Comparison of ENCODE assay signal across 8 cellular contexts in the genomic region with DNA sequence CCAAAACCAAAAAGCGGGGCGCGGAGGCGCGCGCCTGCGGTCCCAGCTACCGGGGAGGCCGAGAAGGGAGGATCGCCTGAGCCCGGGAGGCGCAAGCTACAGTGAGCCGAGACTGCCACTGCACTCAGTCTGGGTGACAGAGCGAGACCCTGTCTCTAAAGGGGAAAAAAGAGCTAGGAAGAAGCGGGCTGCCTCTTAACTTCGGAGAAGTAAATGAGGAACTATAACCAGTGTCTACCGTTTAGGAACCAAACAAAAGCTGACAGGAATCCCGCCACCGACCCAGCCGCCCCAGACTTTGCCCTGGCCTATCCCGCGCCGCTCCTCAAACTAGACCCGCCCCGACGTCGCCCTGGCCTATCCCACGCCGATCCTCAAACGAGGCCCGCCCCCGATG. TPM values are rescaled to one million over a fixed set of nuclear protein-coding genes. Genes with fewer than 3 reads are reported as not detected.
DNase-seq lines count a peak whose midpoint lies in the region; ATAC-seq, FAIRE-seq and TF ChIP-seq lines count a peak whose summit lies in the region.

No MANE protein-coding gene starts in this region.

- H3K9me3 ChIP-seq in HepG2 (ENCODE audit: low read length) = no peaks in the 10 kb centered on the region

- H3K27me3 Mint-ChIP-seq in activated naive CD8-positive, alpha-beta T cell treated with anti-CD3 and anti-CD28 coated beads, Interleukin-2, amount 10 ng/mL, durations not matched to agents 7 days and 5 days = peaks cover 3% of the 10 kb centered on the region

- peak overlapping the region; percentile 73 for H3K9ac ChIP-seq in HepG2 (ENCODE audit: insufficient read depth, low read depth, low read length)

- H3K4me1 ChIP-seq in HepG2 (ENCODE audit: insufficient read depth, low read length) (peaks cover 75% of the 10 kb centered on the region), urinary bladder (ENCODE audit: insufficient read depth) (no peaks in the 10 kb centered on the region)

- ATAC-seq in HG03139 (IDR thresholded peaks at IDR 0.05; ENCODE audit: unreplicated experiment) (peak; percentile 1), HepG2 (peak; percentile 75)
- ATAC-seq in activated naive CD8-positive, alpha-beta T cell treated with anti-CD3 and anti-CD28 coated beads, Interleukin-2, amount 10 ng/mL, durations not matched to agents 7 days and 5 days (ENCODE audit: low read depth) = peak; percentile 0

- H3K36me3 ChIP-seq in HepG2 (replicated peaks in 1 of 2; ENCODE audit: control insufficient read depth in 1 of 2, insufficient read depth in 2 of 2, low read length in 2 of 2) (peaks cover 8 to 18% of the 10 kb centered on the region in 2 experiments; a peak in 4 of 5 replicates), urinary bladder (ENCODE audit: insufficient read depth) (no peaks in the 10 kb centered on the region)

- H3K4me1 Mint-ChIP-seq in activated naive CD8-positive, alpha-beta T cell treated with anti-CD3 and anti-CD28 coated beads, Interleukin-2, amount 10 ng/mL, durations not matched to agents 7 days and 5 days = peaks cover 35% of the 10 kb centered on the region

- peaks cover 13% of the 10 kb centered on the region for H3K36me3 Mint-ChIP-seq in activated naive CD8-positive, alpha-beta T cell treated with anti-CD3 and anti-CD28 coated beads, Interleukin-2, amount 10 ng/mL, durations not matched to agents 7 days and 5 days

- H3K27ac ChIP-seq in HepG2 (ENCODE audit: extremely low read length, insufficient read depth, low read length) = peak overlapping the region; percentile 82
- H3K27ac ChIP-seq in urinary bladder (ENCODE audit: low read depth) = peak overlapping the region; percentile 41

- CTCF ChIA-PET in HepG2 (lab: Yijun Ruan, JAX; ENCODE audit: low intra/inter-chr PET ratio, low total read pairs) = no interaction called here

- H4K20me1 ChIP-seq in HepG2 (ENCODE audit: insufficient read depth, low read length) = peaks cover 16% of the 10 kb centered on the region

- WGBS in HepG2 (ENCODE audit: low lambda C conversion rate) = 33% methylated on average over 29 of the region's 32 CpGs
- WGBS in urinary bladder = 14% methylated on average over 32 of the region's 32 CpGs

- TF ChIP-seq CTCF in HepG2 (CRISPR knock-in tag; IDR thresholded peaks at IDR 0.05) = no peak

- TF ChIP-seq POLR2A in HepG2 (IDR thresholded peaks at IDR 0.05; ENCODE audit: insufficient read depth in 1 of 2, low read depth in 2 of 2, low read length in 2 of 2) = peak; percentile 30 to 72; a peak in 3 of 4 replicates

- BruUV-seq in HepG2 (replicated peaks; lab: Mats Ljungman, UMichigan) = no TSS peak

- H3K4me3 Mint-ChIP-seq in activated naive CD8-positive, alpha-beta T cell treated with anti-CD3 and anti-CD28 coated beads, Interleukin-2, amount 10 ng/mL, durations not matched to agents 7 days and 5 days = peak overlapping the region; percentile 89

- H3K27me3 ChIP-seq in HepG2 (ENCODE audit: control insufficient read depth in 1 of 2, insufficient read depth in 2 of 2, low read length in 2 of 2) = no peaks in the 10 kb centered on the region

- no peak overlapping the region for H2AFZ ChIP-seq in HepG2 (ENCODE audit: low read length)

- no peaks in the 10 kb centered on the region for H3K9me3 Mint-ChIP-seq in activated naive CD8-positive, alpha-beta T cell treated with anti-CD3 and anti-CD28 coated beads, Interleukin-2, amount 10 ng/mL, durations not matched to agents 7 days and 5 days

- POLR2A ChIA-PET in activated naive CD8-positive, alpha-beta T cell treated with anti-CD3 and anti-CD28 coated beads, Interleukin-2, amount 10 ng/mL, durations not matched to agents 7 days and 5 days (lab: Charles Lee) = interaction anchor here (0.6 to 2.1 kb wide), 16 partner anchors 10 to 268 kb away, joined by 3 to 9 read pairs (median 3); a partner anchor contains a TSS
- POLR2A ChIA-PET in HepG2 (lab: Yijun Ruan, JAX) = interaction anchor here (0.5 to 4.8 kb wide), 19 partner anchors 9 to 536 kb away, joined by 3 to 72 read pairs (median 6); a partner anchor contains a TSS

- intact Hi-C loops in HepG2 (cut with micrococcal nuclease; ENCODE audit: unreplicated experiment) = loop anchor here (2.0 kb wide), 1 partner anchor 14 kb away; no protein-coding TSS in a partner anchor

- FAIRE-seq in HepG2 (lab: Jason Lieb, UNC) = no peak

- DNase-seq in activated CD4-positive, alpha-beta T cell treated with anti-CD3 and anti-CD28 coated beads for 1 hour = peak; percentile 17
- DNase-seq in activated CD4-positive, alpha-beta T cell treated with anti-CD3 and anti-CD28 coated beads for 48 hours = no peak
- no peak for DNase-seq in activated naive CD8-positive, alpha-beta T cell treated with anti-CD3 and anti-CD28 coated beads, Interleukin-2, amount 10 ng/mL, durations not matched to agents 7 days and 5 days
- DNase-seq in HepG2 (ENCODE audit: low spot score) (no peak), NCI-H2227 treated with DMSO at 0.1 percent for 48 hours (lab: John Stamatoyannopoulos, UW) (no peak)
- no peak for DNase-seq in stimulated activated naive CD4-positive, alpha-beta T cell (lab: John Stamatoyannopoulos, UW)

- in situ Hi-C loops in HepG2 (cut with HindIII; ENCODE audit: extremely low pct_ligation_motif_present, low pct_unique_long_range_greater_than_20kb) = no loop called here

- peak overlapping the region; percentile 18 to 94 (median 42); a peak in 4 of 6 replicates for H3K4me3 ChIP-seq in HepG2 (replicated peaks in 1 of 3; ENCODE audit: insufficient read depth in 1 of 3, low read depth in 2 of 3, low read length in 3 of 3)
- H3K4me3 ChIP-seq in urinary bladder (ENCODE audit: low read depth, low read length) = peak overlapping the region; percentile 23

- H3K27ac Mint-ChIP-seq in activated naive CD8-positive, alpha-beta T cell treated with anti-CD3 and anti-CD28 coated beads, Interleukin-2, amount 10 ng/mL, durations not matched to agents 7 days and 5 days = peak overlapping the region; percentile 94

- TF ChIP-seq EP300 in HepG2 (IDR thresholded peaks at IDR 0.05; ENCODE audit: low read depth in 2 of 2, low read length in 2 of 2) (no peak), HepG2 (CRISPR knock-in tag; IDR thresholded peaks at IDR 0.05; ENCODE audit: borderline replicate concordance) (no peak)

- peaks cover 38% of the 10 kb centered on the region for H3K79me2 ChIP-seq in HepG2 (ENCODE audit: insufficient read depth, low read length)

- TF ChIP-seq RAD21 in HepG2 (CRISPR knock-in tag; IDR thresholded peaks at IDR 0.05) = no peak

- peak overlapping the region; percentile 90 for H3K4me2 ChIP-seq in HepG2 (ENCODE audit: low read depth, low read length)

RNA-seq across cellular contexts. Expression of a gene that starts 0.6 kb away (rescaled TPM):
- 100 to 1,000 TPM; 110 to 126 TPM for total RNA-seq in activated naive CD8-positive, alpha-beta T cell treated with anti-CD3 and anti-CD28 coated beads, Interleukin-2, amount 10 ng/mL, durations not matched to agents 7 days and 5 days
- total RNA-seq in HepG2 (2016; rRNA removed; fragmentation: Illumina TruSeq; extraction: Trizol) = 153 and 186 TPM in 2 replicates
- total RNA-seq in HepG2 (2016; cell fraction: cytosol; rRNA removed; fragmentation: Illumina TruSeq; extraction: Trizol; ENCODE audit: low read depth) = 171 and 229 TPM in 2 replicates
- 166 and 191 TPM in 2 replicates for total RNA-seq in HepG2 (2016; cell fraction: insoluble cytoplasmic fraction; rRNA removed; fragmentation: Illumina TruSeq; extraction: Trizol)
- total RNA-seq in HepG2 (2016; cell fraction: membrane; rRNA removed; fragmentation: Illumina TruSeq; extraction: Trizol) = 186 and 219 TPM in 2 replicates
- total RNA-seq in HepG2 (2016; cell fraction: nucleus; rRNA removed; fragmentation: Illumina TruSeq; extraction: Trizol) = 86.2 and 101 TPM in 2 replicates
- polyA plus RNA-seq in HepG2 (2011; rRNA removed) = 123 and 142 TPM in 2 replicates
- 108 and 239 TPM in 2 replicates for polyA plus RNA-seq in HepG2 (2011; cell fraction: cytosol; rRNA removed)
- 125 and 162 TPM in 2 replicates for polyA plus RNA-seq in HepG2 (2011; cell fraction: nucleus; rRNA removed)
- 61.3 and 68.1 TPM in 2 replicates for polyA plus RNA-seq in HepG2 (2012)
- 162 and 202 TPM in 2 replicates for polyA plus RNA-seq in HepG2 (2016; cell fraction: cytosol; fragmentation: Illumina TruSeq; extraction: Trizol; ENCODE audit: low read depth)
- 128 and 130 TPM in 2 replicates for polyA plus RNA-seq in HepG2 (2016; cell fraction: insoluble cytoplasmic fraction; fragmentation: Illumina TruSeq; extraction: Trizol; ENCODE audit: low read depth)
- 134 and 168 TPM in 2 replicates for polyA plus RNA-seq in HepG2 (2016; cell fraction: membrane; fragmentation: Illumina TruSeq; extraction: Trizol; ENCODE audit: low read depth)
- 129 and 133 TPM in 2 replicates for polyA plus RNA-seq in HepG2 (2016; cell fraction: nucleus; fragmentation: Illumina TruSeq; extraction: Trizol; ENCODE audit: insufficient read depth, low read depth)
- polyA minus RNA-seq in HepG2 (2011; rRNA and poly(A)+ RNA removed; ENCODE audit: low replicate concordance) = 49.5 and 64.5 TPM in 2 replicates
- 22.7 and 31.5 TPM in 2 replicates for polyA minus RNA-seq in HepG2 (2011; cell fraction: cytosol; rRNA and poly(A)+ RNA removed)
- 17.3 and 18.4 TPM in 2 replicates for polyA minus RNA-seq in HepG2 (2011; cell fraction: nucleus; rRNA and poly(A)+ RNA removed)
- total RNA-seq in urinary bladder = 39.9 TPM
- polyA plus RNA-seq in urinary bladder = 280 TPM

RNA-seq across cellular contexts. Expression of a gene that starts 28.3 kb away (rescaled TPM):
- total RNA-seq in activated naive CD8-positive, alpha-beta T cell treated with anti-CD3 and anti-CD28 coated beads, Interleukin-2, amount 10 ng/mL, durations not matched to agents 7 days and 5 days = 1 to 10 TPM; 2.4 to 2.8 TPM
- total RNA-seq in HepG2 (2016; rRNA removed; fragmentation: Illumina TruSeq; extraction: Trizol) (0.98 and 1.0 TPM in 2 replicates), urinary bladder (5.4 TPM)
- 0.81 and 1.1 TPM in 2 replicates for total RNA-seq in HepG2 (2016; cell fraction: cytosol; rRNA removed; fragmentation: Illumina TruSeq; extraction: Trizol; ENCODE audit: low read depth)
- 0.56 and 1.3 TPM in 2 replicates for total RNA-seq in HepG2 (2016; cell fraction: insoluble cytoplasmic fraction; rRNA removed; fragmentation: Illumina TruSeq; extraction: Trizol)
- 1.6 and 1.9 TPM in 2 replicates for total RNA-seq in HepG2 (2016; cell fraction: membrane; rRNA removed; fragmentation: Illumina TruSeq; extraction: Trizol)
- 1.3 and 1.5 TPM in 2 replicates for total RNA-seq in HepG2 (2016; cell fraction: nucleus; rRNA removed; fragmentation: Illumina TruSeq; extraction: Trizol)
- polyA plus RNA-seq in HepG2 (2011; rRNA removed) (36.7 and 45.2 TPM in 2 replicates), urinary bladder (8.4 TPM)
- polyA plus RNA-seq in HepG2 (2011; cell fraction: cytosol; rRNA removed) = 20.7 and 22.4 TPM in 2 replicates
- polyA plus RNA-seq in HepG2 (2011; cell fraction: nucleus; rRNA removed) = 219 and 230 TPM in 2 replicates
- 37.3 and 46.9 TPM in 2 replicates for polyA plus RNA-seq in HepG2 (2012)
- 0.70 and 1.5 TPM in 2 replicates for polyA plus RNA-seq in HepG2 (2016; cell fraction: cytosol; fragmentation: Illumina TruSeq; extraction: Trizol; ENCODE audit: low read depth)
- polyA plus RNA-seq in HepG2 (2016; cell fraction: insoluble cytoplasmic fraction; fragmentation: Illumina TruSeq; extraction: Trizol; ENCODE audit: low read depth) = 1.3 and 2.2 TPM in 2 replicates
- polyA plus RNA-seq in HepG2 (2016; cell fraction: membrane; fragmentation: Illumina TruSeq; extraction: Trizol; ENCODE audit: low read depth) = 1.5 and 2.0 TPM in 2 replicates
- 3.7 and 4.4 TPM in 2 replicates for polyA plus RNA-seq in HepG2 (2016; cell fraction: nucleus; fragmentation: Illumina TruSeq; extraction: Trizol; ENCODE audit: insufficient read depth, low read depth)
- polyA minus RNA-seq in HepG2 (2011; rRNA and poly(A)+ RNA removed; ENCODE audit: low replicate concordance) = 12.3 and 14.1 TPM in 2 replicates
- 6.8 and 7.6 TPM in 2 replicates for polyA minus RNA-seq in HepG2 (2011; cell fraction: cytosol; rRNA and poly(A)+ RNA removed)
- 30.6 and 31.2 TPM in 2 replicates for polyA minus RNA-seq in HepG2 (2011; cell fraction: nucleus; rRNA and poly(A)+ RNA removed)

RNA-seq across cellular contexts. Expression of a gene that starts 43.2 kb away (rescaled TPM):
- total RNA-seq in activated naive CD8-positive, alpha-beta T cell treated with anti-CD3 and anti-CD28 coated beads, Interleukin-2, amount 10 ng/mL, durations not matched to agents 7 days and 5 days = 100 to 1,000 TPM; 178 to 181 TPM
- total RNA-seq in HepG2 (2016; rRNA removed; fragmentation: Illumina TruSeq; extraction: Trizol) (85.7 and 96.2 TPM in 2 replicates), urinary bladder (70.3 TPM)
- total RNA-seq in HepG2 (2016; cell fraction: cytosol; rRNA removed; fragmentation: Illumina TruSeq; extraction: Trizol; ENCODE audit: low read depth) = 66.8 and 84.2 TPM in 2 replicates
- total RNA-seq in HepG2 (2016; cell fraction: insoluble cytoplasmic fraction; rRNA removed; fragmentation: Illumina TruSeq; extraction: Trizol) = 76.8 and 97.9 TPM in 2 replicates
- 171 and 190 TPM in 2 replicates for total RNA-seq in HepG2 (2016; cell fraction: membrane; rRNA removed; fragmentation: Illumina TruSeq; extraction: Trizol)
- 48.2 and 57.1 TPM in 2 replicates for total RNA-seq in HepG2 (2016; cell fraction: nucleus; rRNA removed; fragmentation: Illumina TruSeq; extraction: Trizol)
- polyA plus RNA-seq in HepG2 (2011; rRNA removed) (116 and 135 TPM in 2 replicates), urinary bladder (162 TPM)
- 114 and 136 TPM in 2 replicates for polyA plus RNA-seq in HepG2 (2011; cell fraction: cytosol; rRNA removed)
- polyA plus RNA-seq in HepG2 (2011; cell fraction: nucleus; rRNA removed) = 362 and 435 TPM in 2 replicates
- 58.6 and 80.7 TPM in 2 replicates for polyA plus RNA-seq in HepG2 (2012)
- polyA plus RNA-seq in HepG2 (2016; cell fraction: cytosol; fragmentation: Illumina TruSeq; extraction: Trizol; ENCODE audit: low read depth) = 81.6 and 107 TPM in 2 replicates
- 105 and 119 TPM in 2 replicates for polyA plus RNA-seq in HepG2 (2016; cell fraction: insoluble cytoplasmic fraction; fragmentation: Illumina TruSeq; extraction: Trizol; ENCODE audit: low read depth)
- polyA plus RNA-seq in HepG2 (2016; cell fraction: membrane; fragmentation: Illumina TruSeq; extraction: Trizol; ENCODE audit: low read depth) = 182 and 194 TPM in 2 replicates
- polyA plus RNA-seq in HepG2 (2016; cell fraction: nucleus; fragmentation: Illumina TruSeq; extraction: Trizol; ENCODE audit: insufficient read depth, low read depth) = 146 and 159 TPM in 2 replicates
- 159 and 183 TPM in 2 replicates for polyA minus RNA-seq in HepG2 (2011; rRNA and poly(A)+ RNA removed; ENCODE audit: low replicate concordance)
- polyA minus RNA-seq in HepG2 (2011; cell fraction: cytosol; rRNA and poly(A)+ RNA removed) = 76.1 and 78.3 TPM in 2 replicates
- 46.7 and 48.0 TPM in 2 replicates for polyA minus RNA-seq in HepG2 (2011; cell fraction: nucleus; rRNA and poly(A)+ RNA removed)

RNA-seq across cellular contexts. Expression of a gene that starts 48.6 kb away (rescaled TPM):
- total RNA-seq in activated naive CD8-positive, alpha-beta T cell treated with anti-CD3 and anti-CD28 coated beads, Interleukin-2, amount 10 ng/mL, durations not matched to agents 7 days and 5 days = 1 to 10 TPM; 6.7 to 6.9 TPM
- total RNA-seq in HepG2 (2016; rRNA removed; fragmentation: Illumina TruSeq; extraction: Trizol) = 3.2 and 4.2 TPM in 2 replicates
- 1.2 and 1.6 TPM in 2 replicates for total RNA-seq in HepG2 (2016; cell fraction: cytosol; rRNA removed; fragmentation: Illumina TruSeq; extraction: Trizol; ENCODE audit: low read depth)
- total RNA-seq in HepG2 (2016; cell fraction: insoluble cytoplasmic fraction; rRNA removed; fragmentation: Illumina TruSeq; extraction: Trizol) = 2.4 and 3.9 TPM in 2 replicates
- total RNA-seq in HepG2 (2016; cell fraction: membrane; rRNA removed; fragmentation: Illumina TruSeq; extraction: Trizol) = 4.3 and 4.4 TPM in 2 replicates
- 3.6 and 4.2 TPM in 2 replicates for total RNA-seq in HepG2 (2016; cell fraction: nucleus; rRNA removed; fragmentation: Illumina TruSeq; extraction: Trizol)
- 2.8 and 4.0 TPM in 2 replicates for polyA plus RNA-seq in HepG2 (2011; rRNA removed)
- polyA plus RNA-seq in HepG2 (2011; cell fraction: cytosol; rRNA removed) = 3.7 and 4.3 TPM in 2 replicates
- polyA plus RNA-seq in HepG2 (2011; cell fraction: nucleus; rRNA removed) = 7.2 and 7.5 TPM in 2 replicates
- 3.6 and 4.3 TPM in 2 replicates for polyA plus RNA-seq in HepG2 (2012)
- 1.0 and 1.1 TPM in 2 replicates for polyA plus RNA-seq in HepG2 (2016; cell fraction: cytosol; fragmentation: Illumina TruSeq; extraction: Trizol; ENCODE audit: low read depth)
- polyA plus RNA-seq in HepG2 (2016; cell fraction: insoluble cytoplasmic fraction; fragmentation: Illumina TruSeq; extraction: Trizol; ENCODE audit: low read depth) = 2.3 and 2.7 TPM in 2 replicates
- 3.4 and 3.5 TPM in 2 replicates for polyA plus RNA-seq in HepG2 (2016; cell fraction: membrane; fragmentation: Illumina TruSeq; extraction: Trizol; ENCODE audit: low read depth)
- 2.8 and 3.1 TPM in 2 replicates for polyA plus RNA-seq in HepG2 (2016; cell fraction: nucleus; fragmentation: Illumina TruSeq; extraction: Trizol; ENCODE audit: insufficient read depth, low read depth)
- 6.6 and 17.0 TPM in 2 replicates for polyA minus RNA-seq in HepG2 (2011; rRNA and poly(A)+ RNA removed; ENCODE audit: low replicate concordance)
- 6.2 and 8.1 TPM in 2 replicates for polyA minus RNA-seq in HepG2 (2011; cell fraction: cytosol; rRNA and poly(A)+ RNA removed)
- 8.2 TPM in 2 replicates for polyA minus RNA-seq in HepG2 (2011; cell fraction: nucleus; rRNA and poly(A)+ RNA removed)
- 3.5 TPM for total RNA-seq in urinary bladder
- 6.3 TPM for polyA plus RNA-seq in urinary bladder

Comparison
In these comparisons a context has a peak if more than half of its experiments do, and no peak if none do; other contexts are left out.
1. ATAC-seq: peak in every context shown above with its lines; median percentile 75 in HepG2; 1 in HG03139; 0 in activated naive CD8-positive, alpha-beta T cell treated with anti-CD3 and anti-CD28 coated beads, Interleukin-2, amount 10 ng/mL, durations not matched to agents 7 days and 5 days.